In the genomic region with DNA sequence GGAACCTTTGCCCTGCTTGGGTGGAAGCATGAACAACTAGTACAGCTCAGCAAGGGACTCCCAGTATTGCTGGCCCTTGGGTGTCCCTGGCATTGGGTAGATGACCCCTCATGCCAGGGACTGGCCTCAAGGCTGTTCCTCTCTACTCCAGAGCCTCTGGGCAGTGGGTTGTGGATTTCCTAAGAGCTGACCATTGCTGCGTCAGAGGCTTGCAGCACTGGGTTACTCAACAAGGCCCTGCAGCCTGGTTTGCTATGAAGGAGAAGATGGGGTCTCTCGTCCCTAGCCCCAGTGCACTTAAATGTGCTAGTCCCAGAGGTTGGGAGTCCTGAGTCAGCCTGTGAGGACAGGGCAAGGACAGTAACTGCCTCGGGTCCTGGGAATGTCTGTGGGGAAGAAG, we compare ENCODE assay signal across 10 cellular contexts. TPM values are rescaled to one million over a fixed set of nuclear protein-coding genes. Genes with fewer than 3 reads are reported as not detected.
A peak's percentile ranks its signal among the peaks of the same experiment; 100 is the strongest.
DNase-seq lines count a peak whose midpoint lies in the region; ATAC-seq and TF ChIP-seq lines count a peak whose summit lies in the region.
"Had no signal": no experiment of that assay in that cellular context is flagged by ENCODE, and none has a peak within 500 bp of the region (broad histone marks: within the 10 kb centered on the region; RNA-seq: fewer than 3 reads in every experiment).

No MANE protein-coding gene starts in this region.

- H3K27ac Mint-ChIP-seq in HFFc6 = peak overlapping the region; percentile 38; the same call in 1 of the 2 replicates
- H3K27ac Mint-ChIP-seq in activated T-helper 2 cell treated with anti-CD3 and anti-CD28 coated beads, Interferon-gamma antibody, Interleukin-2, Interleukin-4, amounts not matched to agents 10 μg/mL and 5 μg/mL and 100 μg/mL, durations not matched to agents 14 hours and 24 hours and 36 hours = peak overlapping the region; percentile 97
- peak overlapping the region; percentile 95 for H3K27ac Mint-ChIP-seq in stimulated activated effector memory CD8-positive, alpha-beta T cell treated with anti-CD3 and anti-CD28 coated beads, Interleukin-12 subunit alpha, Interleukin-12 subunit beta, amount 100 ng/mL, for 72 hours

- no peaks in the 10 kb centered on the region for H3K27me3 ChIP-seq in right atrium auricular region

- peak overlapping the region; percentile 91 to 93 for H3K27ac ChIP-seq in right atrium auricular region

- peaks cover 84% of the 10 kb centered on the region for H3K4me1 Mint-ChIP-seq in HFFc6 (ENCODE audit: low read depth)
- H3K4me1 Mint-ChIP-seq in activated T-helper 2 cell treated with anti-CD3 and anti-CD28 coated beads, Interferon-gamma antibody, Interleukin-2, Interleukin-4, amounts not matched to agents 10 μg/mL and 5 μg/mL and 100 μg/mL, durations not matched to agents 14 hours and 24 hours and 36 hours (ENCODE audit: low read depth) = peaks cover 65% of the 10 kb centered on the region
- peaks cover 85% of the 10 kb centered on the region for H3K4me1 Mint-ChIP-seq in stimulated activated effector memory CD8-positive, alpha-beta T cell treated with anti-CD3 and anti-CD28 coated beads, Interleukin-12 subunit alpha, Interleukin-12 subunit beta, amount 100 ng/mL, for 72 hours

- H3K36me3 Mint-ChIP-seq in HFFc6 (ENCODE audit: low read depth) = no peaks in the 10 kb centered on the region
- H3K36me3 Mint-ChIP-seq in activated T-helper 2 cell treated with anti-CD3 and anti-CD28 coated beads, Interferon-gamma antibody, Interleukin-2, Interleukin-4, amounts not matched to agents 10 μg/mL and 5 μg/mL and 100 μg/mL, durations not matched to agents 14 hours and 24 hours and 36 hours (ENCODE audit: low read depth) = peaks cover 52% of the 10 kb centered on the region
- H3K36me3 Mint-ChIP-seq in stimulated activated effector memory CD8-positive, alpha-beta T cell treated with anti-CD3 and anti-CD28 coated beads, Interleukin-12 subunit alpha, Interleukin-12 subunit beta, amount 100 ng/mL, for 72 hours = peaks cover 49% of the 10 kb centered on the region

- ATAC-seq in stimulated activated effector memory CD8-positive, alpha-beta T cell treated with anti-CD3 and anti-CD28 coated beads, Interleukin-12 subunit alpha, Interleukin-12 subunit beta, amount 100 ng/mL, for 72 hours = no peak

- peak overlapping the region in 1 of 2 donors; percentile 87 for H3K4me3 ChIP-seq in right atrium auricular region

- intact Hi-C loops in activated T-helper 2 cell treated with anti-CD3 and anti-CD28 coated beads, Interferon-gamma antibody, Interleukin-2, Interleukin-4, amounts not matched to agents 10 μg/mL and 5 μg/mL and 100 μg/mL, durations not matched to agents 14 hours and 24 hours and 36 hours (cut with micrococcal nuclease) = loop anchor here (10.0 kb wide), 1 partner anchor 166 kb away; no protein-coding TSS in a partner anchor

- H3K4me1 ChIP-seq in right atrium auricular region = peaks cover 3 to 97% of the 10 kb centered on the region in 2 donors

- TF ChIP-seq CTCF in HFFc6 (IDR thresholded peaks at IDR 0.05) = no peak
- TF ChIP-seq CTCF in right atrium auricular region (IDR thresholded peaks at IDR 0.05) = no peak

- no peaks in the 10 kb centered on the region for H3K36me3 ChIP-seq in right atrium auricular region

- H3K4me3 Mint-ChIP-seq in HFFc6 = no peak overlapping the region; the same call in 1 of the 2 replicates
- H3K4me3 Mint-ChIP-seq in activated T-helper 2 cell treated with anti-CD3 and anti-CD28 coated beads, Interferon-gamma antibody, Interleukin-2, Interleukin-4, amounts not matched to agents 10 μg/mL and 5 μg/mL and 100 μg/mL, durations not matched to agents 14 hours and 24 hours and 36 hours (ENCODE audit: low read depth) = peak overlapping the region; percentile 86
- H3K4me3 Mint-ChIP-seq in stimulated activated effector memory CD8-positive, alpha-beta T cell treated with anti-CD3 and anti-CD28 coated beads, Interleukin-12 subunit alpha, Interleukin-12 subunit beta, amount 100 ng/mL, for 72 hours = peak overlapping the region; percentile 89

- H3K9me3 ChIP-seq in right atrium auricular region = no peaks in the 10 kb centered on the region

- peaks cover 8% of the 10 kb centered on the region for H3K27me3 Mint-ChIP-seq in HFFc6 (ENCODE audit: insufficient read depth)
- no peaks in the 10 kb centered on the region for H3K27me3 Mint-ChIP-seq in activated T-helper 2 cell treated with anti-CD3 and anti-CD28 coated beads, Interferon-gamma antibody, Interleukin-2, Interleukin-4, amounts not matched to agents 10 μg/mL and 5 μg/mL and 100 μg/mL, durations not matched to agents 14 hours and 24 hours and 36 hours (ENCODE audit: low read depth)

- H3K9me3 Mint-ChIP-seq in HFFc6 = no peaks in the 10 kb centered on the region
- no peaks in the 10 kb centered on the region for H3K9me3 Mint-ChIP-seq in activated T-helper 2 cell treated with anti-CD3 and anti-CD28 coated beads, Interferon-gamma antibody, Interleukin-2, Interleukin-4, amounts not matched to agents 10 μg/mL and 5 μg/mL and 100 μg/mL, durations not matched to agents 14 hours and 24 hours and 36 hours
- H3K9me3 Mint-ChIP-seq in stimulated activated effector memory CD8-positive, alpha-beta T cell treated with anti-CD3 and anti-CD28 coated beads, Interleukin-12 subunit alpha, Interleukin-12 subunit beta, amount 100 ng/mL, for 72 hours = no peaks in the 10 kb centered on the region

- DNase-seq in HFFc6 = no peak
- no peak for DNase-seq in activated T-helper 2 cell treated with anti-CD3 and anti-CD28 coated beads, Interferon-gamma antibody, Interleukin-2, Interleukin-4, amounts not matched to agents 10 μg/mL and 5 μg/mL and 100 μg/mL, durations not matched to agents 14 hours and 24 hours and 36 hours (ENCODE audit: low spot score)
- peak; percentile 82 for DNase-seq in right atrium auricular region (ENCODE audit: low spot score)
- DNase-seq in stimulated activated effector memory CD8-positive, alpha-beta T cell treated with anti-CD3 and anti-CD28 coated beads, Interleukin-12 subunit alpha, Interleukin-12 subunit beta, amount 100 ng/mL, for 72 hours (ENCODE audit: low spot score in 2 of 2) = no peak
- DNase-seq in germinal center (ENCODE audit: low spot score) = no peak
- DNase-seq in glomerular visceral epithelial cell (ENCODE audit: extremely low spot score) = no peak
- no peak for DNase-seq in activated CD4-positive, CD25-positive, alpha-beta regulatory T cell (lab: John Stamatoyannopoulos, UW)
- no peak for DNase-seq in NCI-H2227 (lab: John Stamatoyannopoulos, UW; ENCODE audit: unreplicated experiment)
- DNase-seq: GF-D8; stimulated activated CD4-positive, alpha-beta T cell treated with anti-CD3 and anti-CD28 coated beads, Interleukin-4, amount 100 ng/mL, for 24 hours had no signal

RNA-seq across cellular contexts. Expression of a gene that starts 2.5 kb away (rescaled TPM):
- total RNA-seq in HFFc6 (2021; fragmentation: NEBNext Ultra II Directional; extraction: Animal tissue kit (Norgen Biotek cat#: 25700)) = 10 to 100 TPM; 24.3 to 36.2 (median 29.0) TPM
- 56.5 and 61.9 TPM in 2 replicates for total RNA-seq in activated T-helper 2 cell treated with anti-CD3 and anti-CD28 coated beads, Interferon-gamma antibody, Interleukin-2, Interleukin-4, amounts not matched to agents 10 μg/mL and 5 μg/mL and 100 μg/mL, durations not matched to agents 14 hours and 24 hours and 36 hours
- 10 to 100 TPM; 36.1 to 56.0 TPM for total RNA-seq in right atrium auricular region

RNA-seq across cellular contexts. Expression of a gene that starts 51.2 kb away (rescaled TPM):
- total RNA-seq in HFFc6 (2021; fragmentation: NEBNext Ultra II Directional; extraction: Animal tissue kit (Norgen Biotek cat#: 25700)) = not detected
- 0.11 and 0.18 TPM in 2 replicates for total RNA-seq in activated T-helper 2 cell treated with anti-CD3 and anti-CD28 coated beads, Interferon-gamma antibody, Interleukin-2, Interleukin-4, amounts not matched to agents 10 μg/mL and 5 μg/mL and 100 μg/mL, durations not matched to agents 14 hours and 24 hours and 36 hours
- total RNA-seq in right atrium auricular region = 1 to 10 TPM in 1 of 2 donors, not detected in 1; 1.3 TPM

Comparison
In these comparisons a context has a peak if more than half of its experiments do, and no peak if none do; other contexts are left out.
1. H3K27ac Mint-ChIP-seq: peak in every context shown above with its lines; median percentile 97 in activated T-helper 2 cell treated with anti-CD3 and anti-CD28 coated beads, Interferon-gamma antibody, Interleukin-2, Interleukin-4, amounts not matched to agents 10 μg/mL and 5 μg/mL and 100 μg/mL, durations not matched to agents 14 hours and 24 hours and 36 hours; 95 in stimulated activated effector memory CD8-positive, alpha-beta T cell treated with anti-CD3 and anti-CD28 coated beads, Interleukin-12 subunit alpha, Interleukin-12 subunit beta, amount 100 ng/mL, for 72 hours; 38 in HFFc6.